In genomic region chr1:151984313-151984956, GRCh38 we compare ENCODE assay signal across 10 cellular contexts. TPM values are rescaled to one million over a fixed set of nuclear protein-coding genes. Genes with fewer than 3 reads are reported as not detected.
A peak's percentile ranks its signal among the peaks of the same experiment; 100 is the strongest.
DNase-seq lines count a peak whose midpoint lies in the region; ATAC-seq and TF ChIP-seq lines count a peak whose summit lies in the region.
"Had no signal": no experiment of that assay in that cellular context is flagged by ENCODE, and none has a peak within 500 bp of the region (broad histone marks: within the 10 kb centered on the region; RNA-seq: fewer than 3 reads in every experiment).

No MANE protein-coding gene starts in this region.

- POLR2A ChIA-PET in CD8-positive, alpha-beta T cell (lab: Charles Lee), result no interaction called here

- H3K36me3 Mint-ChIP-seq in CD8-positive, alpha-beta T cell, result peaks cover 67% of the 10 kb centered on the region
- peaks cover 83% of the 10 kb centered on the region for H3K36me3 Mint-ChIP-seq in activated T-helper 17 cell treated with anti-CD3 and anti-CD28 coated beads, Interleukin-2, amount 50 U/mL, for 72 hours (ENCODE audit: low read depth)

- no peak for TF ChIP-seq CTCF in CD8-positive, alpha-beta T cell (IDR thresholded peaks at IDR 0.05)
- TF ChIP-seq CTCF in dorsolateral prefrontal cortex (IDR thresholded peaks at IDR 0.05 in 54 of 56, conservative IDR thresholded peaks at IDR 0.05 in 2 of 56; ENCODE audit: low read depth in 1 of 56, partially characterized antibody in 56 of 56), result no peak

- peak in 3 of 7 experiments; percentile 27 to 38 (median 31) for DNase-seq in CD8-positive, alpha-beta T cell
- DNase-seq in dedifferentiated amniotic fluid mesenchymal stem cell (ENCODE audit: extremely low spot score), result no peak
- DNase-seq in central memory CD4-positive, alpha-beta T cell, result no peak
- no peak for DNase-seq in dorsolateral prefrontal cortex
- no peak for DNase-seq in activated CD4-positive, CD25-positive, alpha-beta regulatory T cell (lab: John Stamatoyannopoulos, UW)
- DNase-seq: NCI-H2171 had no signal

- CTCF ChIA-PET in CD8-positive, alpha-beta T cell (lab: Charles Lee), result interaction anchor here (1.1 to 30.4 kb wide), 4 partner anchors 16 to 474 kb away, joined by 3 to 665 read pairs (median 76); no protein-coding TSS in a partner anchor

- H3K4me3 ChIP-seq in CD8-positive, alpha-beta T cell (ENCODE audit: low read depth, low read length), result no peak overlapping the region
- H3K4me3 ChIP-seq in dorsolateral prefrontal cortex, result no peak overlapping the region
- H3K4me3 ChIP-seq: ascending aorta had no signal

- peak overlapping the region; percentile 79 for H3K27ac Mint-ChIP-seq in CD8-positive, alpha-beta T cell
- H3K27ac Mint-ChIP-seq in activated T-helper 17 cell treated with anti-CD3 and anti-CD28 coated beads, Interleukin-2, amount 50 U/mL, for 72 hours, result peak overlapping the region; percentile 88

- peaks cover 9% of the 10 kb centered on the region for H3K36me3 ChIP-seq in CD8-positive, alpha-beta T cell (ENCODE audit: insufficient read depth, low read length)

- no peaks in the 10 kb centered on the region for H3K9me3 ChIP-seq in CD8-positive, alpha-beta T cell (ENCODE audit: low read length)
- H3K9me3 ChIP-seq: ascending aorta had no signal

- peak overlapping the region; percentile 15 for H3K4me3 Mint-ChIP-seq in CD8-positive, alpha-beta T cell
- peak overlapping the region; percentile 74 for H3K4me3 Mint-ChIP-seq in activated T-helper 17 cell treated with anti-CD3 and anti-CD28 coated beads, Interleukin-2, amount 50 U/mL, for 72 hours

- H3K4me1 Mint-ChIP-seq in CD8-positive, alpha-beta T cell (ENCODE audit: low read depth), result peaks cover 49% of the 10 kb centered on the region
- peaks cover 46% of the 10 kb centered on the region for H3K4me1 Mint-ChIP-seq in activated T-helper 17 cell treated with anti-CD3 and anti-CD28 coated beads, Interleukin-2, amount 50 U/mL, for 72 hours

- no peaks in the 10 kb centered on the region for H3K27me3 Mint-ChIP-seq in CD8-positive, alpha-beta T cell (ENCODE audit: low read depth)
- H3K27me3 Mint-ChIP-seq in activated T-helper 17 cell treated with anti-CD3 and anti-CD28 coated beads, Interleukin-2, amount 50 U/mL, for 72 hours, result no peaks in the 10 kb centered on the region

- no peak overlapping the region for H3K27ac ChIP-seq in CD8-positive, alpha-beta T cell (ENCODE audit: low read depth, low read length)
- H3K27ac ChIP-seq in dorsolateral prefrontal cortex, result no peak overlapping the region
- H3K27ac ChIP-seq: ascending aorta had no signal

- no peaks in the 10 kb centered on the region for H3K27me3 ChIP-seq in CD8-positive, alpha-beta T cell (ENCODE audit: insufficient read depth, low read length)
- H3K27me3 ChIP-seq in dorsolateral prefrontal cortex, result peaks cover 0 to 13% (median 0%) of the 10 kb centered on the region in 45 donors
- H3K27me3 ChIP-seq: ascending aorta had no signal

- H3K4me1 ChIP-seq in CD8-positive, alpha-beta T cell (ENCODE audit: insufficient read depth, low read length), result peaks cover 34% of the 10 kb centered on the region

- peak; percentile 91 for ATAC-seq in CD8-positive, alpha-beta T cell
- ATAC-seq in GM19395 (IDR thresholded peaks at IDR 0.05; ENCODE audit: unreplicated experiment), result peak; percentile 76
- ATAC-seq in HG03469 (IDR thresholded peaks at IDR 0.05; ENCODE audit: unreplicated experiment), result peak; percentile 58
- ATAC-seq in activated T-helper 17 cell treated with anti-CD3 and anti-CD28 coated beads, Interleukin-2, amount 50 U/mL, for 72 hours (replicated peaks), result peak; percentile 92

- intact Hi-C loops in CD8-positive, alpha-beta T cell (cut with DNase I, micrococcal nuclease), result no loop called here
- intact Hi-C loops in dorsolateral prefrontal cortex (cut with DNase I), result no loop called here

- no peaks in the 10 kb centered on the region for H3K9me3 Mint-ChIP-seq in CD8-positive, alpha-beta T cell
- H3K9me3 Mint-ChIP-seq in activated T-helper 17 cell treated with anti-CD3 and anti-CD28 coated beads, Interleukin-2, amount 50 U/mL, for 72 hours, result no peaks in the 10 kb centered on the region

RNA-seq across cellular contexts. Expression of gene S100A10, which starts 9.2 kb away (rescaled TPM):
- 100 to 1,000 TPM; 132 to 138 TPM for total RNA-seq in CD8-positive, alpha-beta T cell
- 100 to 1,000 TPM; 181 to 377 TPM for total RNA-seq in activated T-helper 17 cell treated with anti-CD3 and anti-CD28 coated beads, Interleukin-2, amount 50 U/mL, for 72 hours
- 100 to 1,000 TPM in 2 of 120 experiments, 10 to 100 TPM in 118; 11.5 to 123 (median 26.9) TPM for total RNA-seq in dorsolateral prefrontal cortex

RNA-seq across cellular contexts. Expression of gene S100A11, which starts 52.4 kb away (rescaled TPM):
- 1 to 10 TPM; 7.5 to 7.8 TPM for total RNA-seq in CD8-positive, alpha-beta T cell
- 100 to 1,000 TPM; 230 to 302 TPM for total RNA-seq in activated T-helper 17 cell treated with anti-CD3 and anti-CD28 coated beads, Interleukin-2, amount 50 U/mL, for 72 hours
- 100 to 1,000 TPM in 2 of 120 experiments, 10 to 100 TPM in 110, 1 to 10 TPM in 8; 7.0 to 134 (median 22.1) TPM for total RNA-seq in dorsolateral prefrontal cortex
